23 cellular contexts compared by ENCODE assay signal in genomic region chr13:27139565-27139964, GRCh38.
"Had no signal": no experiment of that assay in that cellular context is flagged by ENCODE, and none has a peak within 500 bp of the region (broad histone marks: within the 10 kb centered on the region; RNA-seq: fewer than 3 reads in every experiment).

No MANE protein-coding gene starts in this region.

- H3K27me3 ChIP-seq: dorsolateral prefrontal cortex, gastrocnemius medialis, stomach, thyroid gland had no signal

- H3K36me3 ChIP-seq: gastrocnemius medialis, thyroid gland had no signal

- H3K27me3 Mint-ChIP-seq: naive thymus-derived CD8-positive, alpha-beta T cell; type B pancreatic cell had no signal

- DNase-seq: caudate nucleus; cerebellar nuclear complex; cortex of kidney; dorsolateral prefrontal cortex; effector CD4-positive, alpha-beta T cell; gastrocnemius medialis; head of caudate nucleus; kidney; mesendoderm; naive thymus-derived CD8-positive, alpha-beta T cell; nephron progenitor cell; nucleus accumbens; psoas muscle; right cardiac atrium; stimulated activated CD4-positive, alpha-beta T cell treated with anti-CD3 and anti-CD28 coated beads, Interleukin-15, amount 100 ng/mL, for 24 hours; stimulated activated CD4-positive, alpha-beta T cell treated with anti-CD3 and anti-CD28 coated beads, Interleukin-2, amount 100 ng/mL, for 48 hours; stimulated activated CD8-positive, alpha-beta memory T cell treated with anti-CD3 and anti-CD28 coated beads, Interleukin-4, amount 100 ng/mL, for 48 hours; stimulated activated naive CD4-positive, alpha-beta T cell treated with Interleukin-2 at 50 U/mL for 16 hours; stomach; thyroid gland had no signal

- H3K27ac ChIP-seq: dorsolateral prefrontal cortex, gastrocnemius medialis, psoas muscle, stomach, thyroid gland had no signal

- H3K27ac Mint-ChIP-seq: naive thymus-derived CD8-positive, alpha-beta T cell; nephron progenitor cell; type B pancreatic cell had no signal

- H3K4me3 Mint-ChIP-seq: naive thymus-derived CD8-positive, alpha-beta T cell; nephron progenitor cell; type B pancreatic cell had no signal

- H3K4me1 ChIP-seq: thyroid gland had no signal

- FAIRE-seq: kidney had no signal

- H3K9me3 ChIP-seq: gastrocnemius medialis, thyroid gland had no signal

- ATAC-seq: gastrocnemius medialis; left lobe of liver; naive thymus-derived CD8-positive, alpha-beta T cell; psoas muscle; right cardiac atrium had no signal

- H3K4me3 ChIP-seq: dorsolateral prefrontal cortex, gastrocnemius medialis, psoas muscle, skin epidermis, stomach, thyroid gland had no signal
